ENCODE assay signal across 1 cellular context in the genomic region with DNA sequence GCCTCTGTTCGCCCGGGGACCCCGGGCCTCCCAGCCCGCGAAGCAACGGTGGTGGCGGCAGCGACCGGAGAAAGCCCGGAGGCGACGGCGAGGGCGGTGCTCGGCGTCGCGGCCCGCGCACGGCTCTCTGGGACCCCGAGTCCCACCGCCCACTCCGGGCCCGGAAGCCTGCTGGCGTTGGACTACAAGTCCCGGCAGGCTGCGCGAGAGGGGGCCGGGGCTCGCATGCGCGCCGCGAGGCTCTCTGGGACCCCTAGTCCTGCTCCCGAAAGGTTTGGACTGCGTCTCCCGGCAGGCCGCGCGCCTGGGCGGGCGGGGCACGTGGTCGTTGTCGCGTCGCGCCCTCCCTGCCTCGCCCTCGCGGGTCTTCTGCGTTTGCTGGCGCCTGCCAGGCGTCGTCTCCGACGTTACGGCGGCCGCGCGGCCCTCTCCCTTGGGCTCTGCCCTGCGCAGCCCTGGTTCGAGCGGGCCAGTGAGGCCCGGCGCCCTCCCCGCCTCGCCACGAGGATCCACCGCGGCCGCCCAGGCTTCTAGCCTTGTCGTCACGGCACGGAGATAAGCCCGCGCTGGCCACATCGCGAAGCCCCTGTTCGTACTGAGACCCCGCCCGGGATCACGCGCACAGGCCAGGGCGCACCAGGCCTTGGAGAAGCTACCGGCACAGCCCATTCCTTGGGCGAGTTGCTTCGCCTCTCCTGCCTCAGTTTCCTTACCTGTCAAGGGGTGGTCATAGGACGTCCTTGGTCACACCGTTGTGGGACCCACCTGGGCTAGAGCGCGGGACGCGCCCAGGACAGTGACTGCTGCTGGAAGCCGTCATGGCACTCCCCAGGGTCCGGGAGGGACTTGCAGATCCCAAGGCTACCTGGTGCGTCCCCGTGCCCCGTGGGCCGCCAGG.
TF ChIP-seq lines count a peak whose summit lies in the region.

A gene (minus strand): TSS at position 75 of the 898 bp plus-strand sequence. CDS start 549 bp downstream, outside the sequence.

TF ChIP-seq in HepG2, 621 proteins besides CTCF, POLR2A, EP300 and RAD21 (continued from another document and continues in another):
- TF ChIP-seq, protein P1, sequence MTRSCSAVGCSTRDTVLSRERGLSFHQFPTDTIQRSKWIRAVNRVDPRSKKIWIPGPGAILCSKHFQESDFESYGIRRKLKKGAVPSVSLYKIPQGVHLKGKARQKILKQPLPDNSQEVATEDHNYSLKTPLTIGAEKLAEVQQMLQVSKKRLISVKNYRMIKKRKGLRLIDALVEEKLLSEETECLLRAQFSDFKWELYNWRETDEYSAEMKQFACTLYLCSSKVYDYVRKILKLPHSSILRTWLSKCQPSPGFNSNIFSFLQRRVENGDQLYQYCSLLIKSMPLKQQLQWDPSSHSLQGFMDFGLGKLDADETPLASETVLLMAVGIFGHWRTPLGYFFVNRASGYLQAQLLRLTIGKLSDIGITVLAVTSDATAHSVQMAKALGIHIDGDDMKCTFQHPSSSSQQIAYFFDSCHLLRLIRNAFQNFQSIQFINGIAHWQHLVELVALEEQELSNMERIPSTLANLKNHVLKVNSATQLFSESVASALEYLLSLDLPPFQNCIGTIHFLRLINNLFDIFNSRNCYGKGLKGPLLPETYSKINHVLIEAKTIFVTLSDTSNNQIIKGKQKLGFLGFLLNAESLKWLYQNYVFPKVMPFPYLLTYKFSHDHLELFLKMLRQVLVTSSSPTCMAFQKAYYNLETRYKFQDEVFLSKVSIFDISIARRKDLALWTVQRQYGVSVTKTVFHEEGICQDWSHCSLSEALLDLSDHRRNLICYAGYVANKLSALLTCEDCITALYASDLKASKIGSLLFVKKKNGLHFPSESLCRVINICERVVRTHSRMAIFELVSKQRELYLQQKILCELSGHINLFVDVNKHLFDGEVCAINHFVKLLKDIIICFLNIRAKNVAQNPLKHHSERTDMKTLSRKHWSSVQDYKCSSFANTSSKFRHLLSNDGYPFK (CRISPR knock-in tag; IDR thresholded peaks at IDR 0.05; ENCODE audit: borderline replicate concordance) = peak; percentile 74; the same call in 1 of the 2 replicates
- TF ChIP-seq ZNF354B (CRISPR knock-in tag; IDR thresholded peaks at IDR 0.05) (peak; percentile 97), MED8 (CRISPR knock-in tag; IDR thresholded peaks at IDR 0.05; ENCODE audit: insufficient replicate concordance) (peak; percentile 91), ZNF382 (CRISPR knock-in tag; IDR thresholded peaks at IDR 0.05; ENCODE audit: borderline replicate concordance) (no peak), ZFP90 (CRISPR knock-in tag; IDR thresholded peaks at IDR 0.05; ENCODE audit: borderline replicate concordance) (peak; percentile 93; the same call in 1 of the 2 replicates), PHF8 (CRISPR knock-in tag; IDR thresholded peaks at IDR 0.05) (peak; percentile 70), LCORL (IDR thresholded peaks at IDR 0.05) (no peak), LCORL (CRISPR knock-in tag; IDR thresholded peaks at IDR 0.05) (peak; percentile 94), RFXANK (CRISPR knock-in tag; IDR thresholded peaks at IDR 0.05) (peak; percentile 90), CAMTA2 (CRISPR knock-in tag; IDR thresholded peaks at IDR 0.05; ENCODE audit: borderline replicate concordance) (peak; percentile 96), BHLHE40 (IDR thresholded peaks at IDR 0.05; ENCODE audit: low read length) (no peak; the same call in 1 of the 2 replicates), MTA1 (CRISPR knock-in tag; IDR thresholded peaks at IDR 0.05; ENCODE audit: borderline replicate concordance) (peak; percentile 96; the same call in 1 of the 2 replicates), PTBP1 (IDR thresholded peaks at IDR 0.05; ENCODE audit: low read depth, low read length, poor library complexity, severe bottlenecking) (no peak), ZNF180 (CRISPR knock-in tag; IDR thresholded peaks at IDR 0.05; ENCODE audit: borderline replicate concordance, low read depth) (no peak; the same call in 1 of the 2 replicates), PAWR (CRISPR knock-in tag; IDR thresholded peaks at IDR 0.05; ENCODE audit: borderline replicate concordance) (0 out of 2 replicates have a peak, but pooled peaks have one; percentile 87), FLYWCH1 (CRISPR knock-in tag; IDR thresholded peaks at IDR 0.05) (peak; percentile 94), ELF4 (CRISPR knock-in tag; IDR thresholded peaks at IDR 0.05; ENCODE audit: borderline replicate concordance) (no peak), RCOR2 (CRISPR knock-in tag; IDR thresholded peaks at IDR 0.05) (peak; percentile 73; the same call in 1 of the 2 replicates), ZNF709 (CRISPR knock-in tag; IDR thresholded peaks at IDR 0.05) (peak; percentile 100), WIZ (CRISPR knock-in tag; IDR thresholded peaks at IDR 0.05) (peak; percentile 97), SOX6 (IDR thresholded peaks at IDR 0.05) (no peak), SOX6 (CRISPR knock-in tag; IDR thresholded peaks at IDR 0.05) (peak; percentile 64), GATAD1 (CRISPR knock-in tag; IDR thresholded peaks at IDR 0.05) (peak; percentile 92), MED1 (CRISPR knock-in tag; IDR thresholded peaks at IDR 0.05) (peak; percentile 87), TBX2 (CRISPR knock-in tag; IDR thresholded peaks at IDR 0.05; ENCODE audit: borderline replicate concordance) (peak; percentile 92), ZNF891 (CRISPR knock-in tag; IDR thresholded peaks at IDR 0.05) (peak; percentile 99), CBX5 (CRISPR knock-in tag; IDR thresholded peaks at IDR 0.05; ENCODE audit: borderline replicate concordance) (peak; percentile 89), ZSCAN29 (CRISPR knock-in tag; conservative IDR thresholded peaks at IDR 0.05) (peak; percentile 91), TCF12 (IDR thresholded peaks at IDR 0.05) (no peak), TCF12 (CRISPR knock-in tag; IDR thresholded peaks at IDR 0.05) (peak; percentile 96), KDM2A (CRISPR knock-in tag; IDR thresholded peaks at IDR 0.05; ENCODE audit: borderline replicate concordance, low read depth) (peak; percentile 91)
- TF ChIP-seq, protein P2, sequence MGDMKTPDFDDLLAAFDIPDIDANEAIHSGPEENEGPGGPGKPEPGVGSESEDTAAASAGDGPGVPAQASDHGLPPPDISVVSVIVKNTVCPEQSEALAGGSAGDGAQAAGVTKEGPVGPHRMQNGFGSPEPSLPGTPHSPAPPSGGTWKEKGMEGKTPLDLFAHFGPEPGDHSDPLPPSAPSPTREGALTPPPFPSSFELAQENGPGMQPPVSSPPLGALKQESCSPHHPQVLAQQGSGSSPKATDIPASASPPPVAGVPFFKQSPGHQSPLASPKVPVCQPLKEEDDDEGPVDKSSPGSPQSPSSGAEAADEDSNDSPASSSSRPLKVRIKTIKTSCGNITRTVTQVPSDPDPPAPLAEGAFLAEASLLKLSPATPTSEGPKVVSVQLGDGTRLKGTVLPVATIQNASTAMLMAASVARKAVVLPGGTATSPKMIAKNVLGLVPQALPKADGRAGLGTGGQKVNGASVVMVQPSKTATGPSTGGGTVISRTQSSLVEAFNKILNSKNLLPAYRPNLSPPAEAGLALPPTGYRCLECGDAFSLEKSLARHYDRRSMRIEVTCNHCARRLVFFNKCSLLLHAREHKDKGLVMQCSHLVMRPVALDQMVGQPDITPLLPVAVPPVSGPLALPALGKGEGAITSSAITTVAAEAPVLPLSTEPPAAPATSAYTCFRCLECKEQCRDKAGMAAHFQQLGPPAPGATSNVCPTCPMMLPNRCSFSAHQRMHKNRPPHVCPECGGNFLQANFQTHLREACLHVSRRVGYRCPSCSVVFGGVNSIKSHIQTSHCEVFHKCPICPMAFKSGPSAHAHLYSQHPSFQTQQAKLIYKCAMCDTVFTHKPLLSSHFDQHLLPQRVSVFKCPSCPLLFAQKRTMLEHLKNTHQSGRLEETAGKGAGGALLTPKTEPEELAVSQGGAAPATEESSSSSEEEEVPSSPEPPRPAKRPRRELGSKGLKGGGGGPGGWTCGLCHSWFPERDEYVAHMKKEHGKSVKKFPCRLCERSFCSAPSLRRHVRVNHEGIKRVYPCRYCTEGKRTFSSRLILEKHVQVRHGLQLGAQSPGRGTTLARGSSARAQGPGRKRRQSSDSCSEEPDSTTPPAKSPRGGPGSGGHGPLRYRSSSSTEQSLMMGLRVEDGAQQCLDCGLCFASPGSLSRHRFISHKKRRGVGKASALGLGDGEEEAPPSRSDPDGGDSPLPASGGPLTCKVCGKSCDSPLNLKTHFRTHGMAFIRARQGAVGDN (CRISPR knock-in tag; IDR thresholded peaks at IDR 0.05) = peak; percentile 99
- TF ChIP-seq, protein P3, sequence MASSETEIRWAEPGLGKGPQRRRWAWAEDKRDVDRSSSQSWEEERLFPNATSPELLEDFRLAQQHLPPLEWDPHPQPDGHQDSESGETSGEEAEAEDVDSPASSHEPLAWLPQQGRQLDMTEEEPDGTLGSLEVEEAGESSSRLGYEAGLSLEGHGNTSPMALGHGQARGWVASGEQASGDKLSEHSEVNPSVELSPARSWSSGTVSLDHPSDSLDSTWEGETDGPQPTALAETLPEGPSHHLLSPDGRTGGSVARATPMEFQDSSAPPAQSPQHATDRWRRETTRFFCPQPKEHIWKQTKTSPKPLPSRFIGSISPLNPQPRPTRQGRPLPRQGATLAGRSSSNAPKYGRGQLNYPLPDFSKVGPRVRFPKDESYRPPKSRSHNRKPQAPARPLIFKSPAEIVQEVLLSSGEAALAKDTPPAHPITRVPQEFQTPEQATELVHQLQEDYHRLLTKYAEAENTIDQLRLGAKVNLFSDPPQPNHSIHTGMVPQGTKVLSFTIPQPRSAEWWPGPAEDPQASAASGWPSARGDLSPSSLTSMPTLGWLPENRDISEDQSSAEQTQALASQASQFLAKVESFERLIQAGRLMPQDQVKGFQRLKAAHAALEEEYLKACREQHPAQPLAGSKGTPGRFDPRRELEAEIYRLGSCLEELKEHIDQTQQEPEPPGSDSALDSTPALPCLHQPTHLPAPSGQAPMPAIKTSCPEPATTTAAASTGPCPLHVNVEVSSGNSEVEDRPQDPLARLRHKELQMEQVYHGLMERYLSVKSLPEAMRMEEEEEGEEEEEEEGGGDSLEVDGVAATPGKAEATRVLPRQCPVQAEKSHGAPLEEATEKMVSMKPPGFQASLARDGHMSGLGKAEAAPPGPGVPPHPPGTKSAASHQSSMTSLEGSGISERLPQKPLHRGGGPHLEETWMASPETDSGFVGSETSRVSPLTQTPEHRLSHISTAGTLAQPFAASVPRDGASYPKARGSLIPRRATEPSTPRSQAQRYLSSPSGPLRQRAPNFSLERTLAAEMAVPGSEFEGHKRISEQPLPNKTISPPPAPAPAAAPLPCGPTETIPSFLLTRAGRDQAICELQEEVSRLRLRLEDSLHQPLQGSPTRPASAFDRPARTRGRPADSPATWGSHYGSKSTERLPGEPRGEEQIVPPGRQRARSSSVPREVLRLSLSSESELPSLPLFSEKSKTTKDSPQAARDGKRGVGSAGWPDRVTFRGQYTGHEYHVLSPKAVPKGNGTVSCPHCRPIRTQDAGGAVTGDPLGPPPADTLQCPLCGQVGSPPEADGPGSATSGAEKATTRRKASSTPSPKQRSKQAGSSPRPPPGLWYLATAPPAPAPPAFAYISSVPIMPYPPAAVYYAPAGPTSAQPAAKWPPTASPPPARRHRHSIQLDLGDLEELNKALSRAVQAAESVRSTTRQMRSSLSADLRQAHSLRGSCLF (CRISPR knock-in tag; IDR thresholded peaks at IDR 0.05; ENCODE audit: borderline replicate concordance) = peak; percentile 78; the same call in 1 of the 2 replicates
- TF ChIP-seq, protein P4, sequence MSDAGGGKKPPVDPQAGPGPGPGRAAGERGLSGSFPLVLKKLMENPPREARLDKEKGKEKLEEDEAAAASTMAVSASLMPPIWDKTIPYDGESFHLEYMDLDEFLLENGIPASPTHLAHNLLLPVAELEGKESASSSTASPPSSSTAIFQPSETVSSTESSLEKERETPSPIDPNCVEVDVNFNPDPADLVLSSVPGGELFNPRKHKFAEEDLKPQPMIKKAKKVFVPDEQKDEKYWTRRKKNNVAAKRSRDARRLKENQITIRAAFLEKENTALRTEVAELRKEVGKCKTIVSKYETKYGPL (CRISPR knock-in tag; IDR thresholded peaks at IDR 0.05) = peak; percentile 86; the same call in 1 of the 2 replicates
- TF ChIP-seq, protein P5, sequence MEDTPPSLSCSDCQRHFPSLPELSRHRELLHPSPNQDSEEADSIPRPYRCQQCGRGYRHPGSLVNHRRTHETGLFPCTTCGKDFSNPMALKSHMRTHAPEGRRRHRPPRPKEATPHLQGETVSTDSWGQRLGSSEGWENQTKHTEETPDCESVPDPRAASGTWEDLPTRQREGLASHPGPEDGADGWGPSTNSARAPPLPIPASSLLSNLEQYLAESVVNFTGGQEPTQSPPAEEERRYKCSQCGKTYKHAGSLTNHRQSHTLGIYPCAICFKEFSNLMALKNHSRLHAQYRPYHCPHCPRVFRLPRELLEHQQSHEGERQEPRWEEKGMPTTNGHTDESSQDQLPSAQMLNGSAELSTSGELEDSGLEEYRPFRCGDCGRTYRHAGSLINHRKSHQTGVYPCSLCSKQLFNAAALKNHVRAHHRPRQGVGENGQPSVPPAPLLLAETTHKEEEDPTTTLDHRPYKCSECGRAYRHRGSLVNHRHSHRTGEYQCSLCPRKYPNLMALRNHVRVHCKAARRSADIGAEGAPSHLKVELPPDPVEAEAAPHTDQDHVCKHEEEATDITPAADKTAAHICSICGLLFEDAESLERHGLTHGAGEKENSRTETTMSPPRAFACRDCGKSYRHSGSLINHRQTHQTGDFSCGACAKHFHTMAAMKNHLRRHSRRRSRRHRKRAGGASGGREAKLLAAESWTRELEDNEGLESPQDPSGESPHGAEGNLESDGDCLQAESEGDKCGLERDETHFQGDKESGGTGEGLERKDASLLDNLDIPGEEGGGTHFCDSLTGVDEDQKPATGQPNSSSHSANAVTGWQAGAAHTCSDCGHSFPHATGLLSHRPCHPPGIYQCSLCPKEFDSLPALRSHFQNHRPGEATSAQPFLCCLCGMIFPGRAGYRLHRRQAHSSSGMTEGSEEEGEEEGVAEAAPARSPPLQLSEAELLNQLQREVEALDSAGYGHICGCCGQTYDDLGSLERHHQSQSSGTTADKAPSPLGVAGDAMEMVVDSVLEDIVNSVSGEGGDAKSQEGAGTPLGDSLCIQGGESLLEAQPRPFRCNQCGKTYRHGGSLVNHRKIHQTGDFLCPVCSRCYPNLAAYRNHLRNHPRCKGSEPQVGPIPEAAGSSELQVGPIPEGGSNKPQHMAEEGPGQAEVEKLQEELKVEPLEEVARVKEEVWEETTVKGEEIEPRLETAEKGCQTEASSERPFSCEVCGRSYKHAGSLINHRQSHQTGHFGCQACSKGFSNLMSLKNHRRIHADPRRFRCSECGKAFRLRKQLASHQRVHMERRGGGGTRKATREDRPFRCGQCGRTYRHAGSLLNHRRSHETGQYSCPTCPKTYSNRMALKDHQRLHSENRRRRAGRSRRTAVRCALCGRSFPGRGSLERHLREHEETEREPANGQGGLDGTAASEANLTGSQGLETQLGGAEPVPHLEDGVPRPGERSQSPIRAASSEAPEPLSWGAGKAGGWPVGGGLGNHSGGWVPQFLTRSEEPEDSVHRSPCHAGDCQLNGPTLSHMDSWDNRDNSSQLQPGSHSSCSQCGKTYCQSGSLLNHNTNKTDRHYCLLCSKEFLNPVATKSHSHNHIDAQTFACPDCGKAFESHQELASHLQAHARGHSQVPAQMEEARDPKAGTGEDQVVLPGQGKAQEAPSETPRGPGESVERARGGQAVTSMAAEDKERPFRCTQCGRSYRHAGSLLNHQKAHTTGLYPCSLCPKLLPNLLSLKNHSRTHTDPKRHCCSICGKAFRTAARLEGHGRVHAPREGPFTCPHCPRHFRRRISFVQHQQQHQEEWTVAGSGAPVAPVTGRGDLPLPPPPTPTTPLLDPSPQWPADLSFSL (CRISPR knock-in tag; IDR thresholded peaks at IDR 0.05) = no peak; the same call in 1 of the 2 replicates
